8 cellular contexts compared by ENCODE assay signal in genomic region chr1:148952253-148952937, GRCh38.
A peak's percentile ranks its signal among the peaks of the same experiment; 100 is the strongest.
DNase-seq lines count a peak whose midpoint lies in the region; ATAC-seq and TF ChIP-seq lines count a peak whose summit lies in the region.
"Not testable (repeated sequence)": the region's sequence is repeated elsewhere in the genome, so short reads cannot be mapped to it uniquely, and the experiment has no call there.

No MANE protein-coding gene starts in this region.

- not testable (repeated sequence) for H3K4me1 Mint-ChIP-seq in activated T-helper 17 cell treated with anti-CD3 and anti-CD28 coated beads, Interleukin-2, amount 50 U/mL, for 72 hours
- peaks cover 14% of the 10 kb centered on the region for H3K4me1 Mint-ChIP-seq in mesothelial cell of epicardium

- CTCF ChIA-PET in AG04449 (lab: Yijun Ruan, JAX) = not testable (repeated sequence)

- not testable (repeated sequence) for H3K27ac ChIP-seq in SJSA1
- H3K27ac ChIP-seq in epithelial cell of prostate = peak overlapping the region; percentile 82

- not testable (repeated sequence) for DNase-seq in AG04449 (ENCODE audit: low read depth, low spot score); epithelial cell of prostate (ENCODE audit: low read depth, low spot score)
- DNase-seq in SJSA1 (ENCODE audit: low read depth in 1 of 2, low spot score in 2 of 2) (peak in 1 of 2 experiments; percentile 90), mesothelial cell of epicardium (ENCODE audit: low spot score in 2 of 2, unreplicated experiment in 2 of 2) (peak; percentile 66 to 83)
- DNase-seq in stimulated activated CD4-positive, alpha-beta T cell treated with anti-CD3 and anti-CD28 coated beads, Interleukin-2, amount 100 ng/mL, for 24 hours = peak; percentile 70 to 74

- peak overlapping the region; percentile 65 for H3K4me3 ChIP-seq in AG04449 (ENCODE audit: low read depth, low read length)
- peak overlapping the region; percentile 47 for H3K4me3 ChIP-seq in SJSA1

- H3K36me3 ChIP-seq in SJSA1 = not testable (repeated sequence)

- POLR2A ChIA-PET in AG04449 (lab: Yijun Ruan, JAX) = not testable (repeated sequence)

- peak overlapping the region; percentile 87 for H3K4me3 Mint-ChIP-seq in activated T-helper 17 cell treated with anti-CD3 and anti-CD28 coated beads, Interleukin-2, amount 50 U/mL, for 72 hours
- peak overlapping the region; percentile 90 for H3K4me3 Mint-ChIP-seq in mesothelial cell of epicardium

- not testable (repeated sequence) for H3K36me3 Mint-ChIP-seq in activated T-helper 17 cell treated with anti-CD3 and anti-CD28 coated beads, Interleukin-2, amount 50 U/mL, for 72 hours (ENCODE audit: low read depth); mesothelial cell of epicardium

- peak overlapping the region; percentile 86 for H3K27ac Mint-ChIP-seq in activated T-helper 17 cell treated with anti-CD3 and anti-CD28 coated beads, Interleukin-2, amount 50 U/mL, for 72 hours
- H3K27ac Mint-ChIP-seq in mesothelial cell of epicardium = peak overlapping the region; percentile 99

- H3K4me1 ChIP-seq in SJSA1 (replicated peaks) = not testable (repeated sequence)

- H3K27me3 ChIP-seq in SJSA1 (replicated peaks) = not testable (repeated sequence)

- not testable (repeated sequence) for H3K9me3 Mint-ChIP-seq in activated T-helper 17 cell treated with anti-CD3 and anti-CD28 coated beads, Interleukin-2, amount 50 U/mL, for 72 hours; mesothelial cell of epicardium

- ATAC-seq in GM19395 (IDR thresholded peaks at IDR 0.05; ENCODE audit: unreplicated experiment) (peak; percentile 80), HG03045 (IDR thresholded peaks at IDR 0.05; ENCODE audit: unreplicated experiment) (peak; percentile 75)
- ATAC-seq in activated T-helper 17 cell treated with anti-CD3 and anti-CD28 coated beads, Interleukin-2, amount 50 U/mL, for 72 hours (replicated peaks) = peak; percentile 63

- not testable (repeated sequence) for H3K9me3 ChIP-seq in SJSA1 (replicated peaks)

- H3K27me3 Mint-ChIP-seq in activated T-helper 17 cell treated with anti-CD3 and anti-CD28 coated beads, Interleukin-2, amount 50 U/mL, for 72 hours; mesothelial cell of epicardium (ENCODE audit: low read depth): not testable (repeated sequence)

- not testable (repeated sequence) for TF ChIP-seq CTCF in AG04449 (IDR thresholded peaks at IDR 0.05; ENCODE audit: insufficient read depth, low read length, missing control alignments); mesothelial cell of epicardium (IDR thresholded peaks at IDR 0.05; ENCODE audit: unreplicated experiment)
